In genomic region chr19:3979289-3979673, GRCh38 we compare ENCODE assay signal across 1 cellular context.
TF ChIP-seq lines count a peak whose summit lies in the region.

No MANE protein-coding gene starts in this region.

TF ChIP-seq in SK-N-SH, 30 proteins besides CTCF, POLR2A, EP300 and RAD21 (continued from another document):
- TF ChIP-seq SIN3A (IDR thresholded peaks at IDR 0.05; ENCODE audit: borderline replicate concordance, low read depth, low read length) (no peak), TCF12 (IDR thresholded peaks at IDR 0.05) (no peak), GATA2 (CRISPR knock-in tag; IDR thresholded peaks at IDR 0.05) (no peak), GABPA (IDR thresholded peaks at IDR 0.05; ENCODE audit: low read depth) (no peak), NFIC (IDR thresholded peaks at IDR 0.05; ENCODE audit: borderline replicate concordance) (no peak), FOXJ3 (CRISPR knock-in tag; IDR thresholded peaks at IDR 0.05) (no peak)
- TF ChIP-seq, protein P1, sequence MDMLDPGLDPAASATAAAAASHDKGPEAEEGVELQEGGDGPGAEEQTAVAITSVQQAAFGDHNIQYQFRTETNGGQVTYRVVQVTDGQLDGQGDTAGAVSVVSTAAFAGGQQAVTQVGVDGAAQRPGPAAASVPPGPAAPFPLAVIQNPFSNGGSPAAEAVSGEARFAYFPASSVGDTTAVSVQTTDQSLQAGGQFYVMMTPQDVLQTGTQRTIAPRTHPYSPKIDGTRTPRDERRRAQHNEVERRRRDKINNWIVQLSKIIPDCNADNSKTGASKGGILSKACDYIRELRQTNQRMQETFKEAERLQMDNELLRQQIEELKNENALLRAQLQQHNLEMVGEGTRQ (IDR thresholded peaks at IDR 0.05; ENCODE audit: borderline replicate concordance, low read depth, low read length), result no peak
- TF ChIP-seq, protein P2, sequence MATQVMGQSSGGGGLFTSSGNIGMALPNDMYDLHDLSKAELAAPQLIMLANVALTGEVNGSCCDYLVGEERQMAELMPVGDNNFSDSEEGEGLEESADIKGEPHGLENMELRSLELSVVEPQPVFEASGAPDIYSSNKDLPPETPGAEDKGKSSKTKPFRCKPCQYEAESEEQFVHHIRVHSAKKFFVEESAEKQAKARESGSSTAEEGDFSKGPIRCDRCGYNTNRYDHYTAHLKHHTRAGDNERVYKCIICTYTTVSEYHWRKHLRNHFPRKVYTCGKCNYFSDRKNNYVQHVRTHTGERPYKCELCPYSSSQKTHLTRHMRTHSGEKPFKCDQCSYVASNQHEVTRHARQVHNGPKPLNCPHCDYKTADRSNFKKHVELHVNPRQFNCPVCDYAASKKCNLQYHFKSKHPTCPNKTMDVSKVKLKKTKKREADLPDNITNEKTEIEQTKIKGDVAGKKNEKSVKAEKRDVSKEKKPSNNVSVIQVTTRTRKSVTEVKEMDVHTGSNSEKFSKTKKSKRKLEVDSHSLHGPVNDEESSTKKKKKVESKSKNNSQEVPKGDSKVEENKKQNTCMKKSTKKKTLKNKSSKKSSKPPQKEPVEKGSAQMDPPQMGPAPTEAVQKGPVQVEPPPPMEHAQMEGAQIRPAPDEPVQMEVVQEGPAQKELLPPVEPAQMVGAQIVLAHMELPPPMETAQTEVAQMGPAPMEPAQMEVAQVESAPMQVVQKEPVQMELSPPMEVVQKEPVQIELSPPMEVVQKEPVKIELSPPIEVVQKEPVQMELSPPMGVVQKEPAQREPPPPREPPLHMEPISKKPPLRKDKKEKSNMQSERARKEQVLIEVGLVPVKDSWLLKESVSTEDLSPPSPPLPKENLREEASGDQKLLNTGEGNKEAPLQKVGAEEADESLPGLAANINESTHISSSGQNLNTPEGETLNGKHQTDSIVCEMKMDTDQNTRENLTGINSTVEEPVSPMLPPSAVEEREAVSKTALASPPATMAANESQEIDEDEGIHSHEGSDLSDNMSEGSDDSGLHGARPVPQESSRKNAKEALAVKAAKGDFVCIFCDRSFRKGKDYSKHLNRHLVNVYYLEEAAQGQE (IDR thresholded peaks at IDR 0.05; ENCODE audit: low read depth, low read length), result no peak
